In the genomic region with DNA sequence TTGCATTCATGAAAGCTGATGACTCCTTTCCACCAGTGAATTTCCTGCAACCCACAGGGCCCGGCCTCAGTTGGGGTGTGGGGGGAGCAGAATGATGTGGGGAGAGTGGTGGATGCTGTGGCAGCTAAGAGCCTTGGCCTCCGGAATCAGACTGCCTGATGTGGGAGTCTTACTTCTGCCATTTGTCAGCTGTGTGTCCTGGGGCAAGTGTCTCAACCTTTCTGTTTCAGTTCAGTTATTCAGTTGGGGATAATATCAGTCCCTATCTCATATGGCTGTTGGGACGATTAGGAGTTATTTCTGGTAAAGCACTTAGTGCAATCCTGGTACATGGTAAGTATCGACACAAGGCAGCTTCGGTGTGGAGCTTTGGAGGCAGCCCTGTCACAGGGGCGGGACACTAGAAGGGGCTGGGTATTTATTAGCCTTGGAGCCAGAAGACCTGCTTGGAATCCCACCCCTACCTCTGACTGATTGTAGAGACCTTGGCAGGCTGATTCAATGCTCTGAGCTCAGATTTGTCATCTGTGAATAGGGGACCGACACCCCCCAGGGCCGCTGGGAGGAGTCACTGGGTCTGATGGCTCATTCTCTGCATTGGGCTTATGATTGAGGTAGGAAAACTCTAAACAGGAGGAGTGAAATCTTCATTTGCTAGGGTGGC, we compare ENCODE assay signal across 12 cellular contexts. TPM values are rescaled to one million over a fixed set of nuclear protein-coding genes. Genes with fewer than 3 reads are reported as not detected.
DNase-seq lines count a peak whose midpoint lies in the region; ATAC-seq, FAIRE-seq and TF ChIP-seq lines count a peak whose summit lies in the region.
"Had no signal": no experiment of that assay in that cellular context is flagged by ENCODE, and none has a peak within 500 bp of the region (broad histone marks: within the 10 kb centered on the region; RNA-seq: fewer than 3 reads in every experiment).

No MANE protein-coding gene starts in this region.

- H3F3A ChIP-seq in PC-3 (ENCODE audit: low read length, unreplicated experiment): no peaks in the 10 kb centered on the region

- peak overlapping the region; percentile 19; the same call in 1 of the 2 replicates for H2BK15ac ChIP-seq in H1 (ENCODE audit: low read length)

- no peak overlapping the region for H3K56ac ChIP-seq in H1 (replicated peaks; ENCODE audit: insufficient read length, low read depth, low read length)

- DNase-seq in PC-3: peak; percentile 48
- DNase-seq in H1 (ENCODE audit: low read depth in 1 of 2, low spot score in 2 of 2): no peak
- no peak for DNase-seq in uterus
- no peak for DNase-seq in NOMO-1 (lab: John Stamatoyannopoulos, UW; ENCODE audit: unreplicated experiment in 2 of 2)
- DNase-seq in activated naive CD4-positive, alpha-beta T cell (lab: John Stamatoyannopoulos, UW): no peak
- DNase-seq: activated CD8-positive, alpha-beta T cell treated with anti-CD3 and anti-CD28 coated beads for 36 hours; CD8-positive, alpha-beta memory T cell; erythroblast; H7; stimulated activated CD4-positive, alpha-beta T cell treated with anti-CD3 and anti-CD28 coated beads, Interleukin-4, amount 100 ng/mL, for 1 hour had no signal

- H2BK20ac ChIP-seq in H1 (ENCODE audit: low read length): peak overlapping the region; percentile 48; the same call in 1 of the 2 replicates

- no peaks in the 10 kb centered on the region for H4K20me1 ChIP-seq in PC-3 (ENCODE audit: low read length)
- peaks cover 2 to 18% of the 10 kb centered on the region in 2 experiments for H4K20me1 ChIP-seq in H1 (replicated peaks in 1 of 2; ENCODE audit: control insufficient read depth in 1 of 2, insufficient read depth in 2 of 2, low read length in 2 of 2)

- no peak for TF ChIP-seq RAD21 in H1 (IDR thresholded peaks at IDR 0.05 in 1 of 2, conservative IDR thresholded peaks at IDR 0.05 in 1 of 2; ENCODE audit: low read depth in 2 of 2, low read length in 2 of 2)

- H4K8ac ChIP-seq in H1 (ENCODE audit: extremely low read depth, insufficient read depth, low read length): peak overlapping the region; percentile 63; the same call in 1 of the 2 replicates

- no TSS peak for BruUV-seq in PC-3 (replicated peaks; lab: Mats Ljungman, UMichigan)

- H2AK5ac ChIP-seq in H1 (ENCODE audit: low read depth, low read length): 0 out of 2 replicates have a peak overlapping the region, but pooled peaks have one; percentile 98

- no peak overlapping the region for H3K18ac ChIP-seq in H1 (ENCODE audit: extremely low read depth, low read length)

- POLR2A ChIA-PET in PC-3 (lab: Charles Lee; ENCODE audit: unreplicated experiment) (no interaction called here), H1 (lab: Charles Lee; ENCODE audit: partially characterized antibody) (interaction anchor here (0.6 to 4.5 kb wide), 9 partner anchors 9 to 57 kb away, joined by 3 to 24 read pairs (median 4); partner anchors contain the start of gene ARHGEF10L)

- H3K4me2 ChIP-seq in PC-3 (ENCODE audit: low read length): peak overlapping the region; percentile 57
- peak overlapping the region; percentile 30 to 36; a peak in 3 of 4 replicates for H3K4me2 ChIP-seq in H1 (ENCODE audit: insufficient read depth in 1 of 2, low read depth in 2 of 2, low read length in 2 of 2)

- intact Hi-C loops in PC-3 (cut with micrococcal nuclease): no loop called here
- intact Hi-C loops in uterus (cut with DNase I; ENCODE audit: low total_unique reads): no loop called here

- no peak overlapping the region for H3K14ac ChIP-seq in H1 (ENCODE audit: insufficient read length)

- TF ChIP-seq POLR2A in H1 (IDR thresholded peaks at IDR 0.05; ENCODE audit: control extremely low read depth in 1 of 2, low read depth in 2 of 2, low read length in 2 of 2) (no peak), uterus (IDR thresholded peaks at IDR 0.05) (no peak)

- H3K27me3 ChIP-seq in PC-3 (ENCODE audit: low read length): no peaks in the 10 kb centered on the region
- H3K27me3 ChIP-seq in H1 (replicated peaks in 1 of 4; ENCODE audit: control insufficient read depth in 3 of 4, extremely low read depth in 1 of 4, insufficient read depth in 3 of 4, low read length in 3 of 4): no peaks in the 10 kb centered on the region
- H3K27me3 ChIP-seq in mucosa of stomach (ENCODE audit: control insufficient read depth, insufficient read depth, low read length): no peaks in the 10 kb centered on the region
- H3K27me3 ChIP-seq in uterus: no peaks in the 10 kb centered on the region

- H3K23me2 ChIP-seq in H1 (ENCODE audit: low read depth, low read length): peaks cover 5% of the 10 kb centered on the region; the same call in 1 of the 2 replicates

- 0 out of 2 replicates have a peak overlapping the region, but pooled peaks have one; percentile 84 for H2BK5ac ChIP-seq in H1 (ENCODE audit: low read depth, low read length)

- peaks cover 63% of the 10 kb centered on the region for H3K79me2 ChIP-seq in PC-3 (ENCODE audit: low read length)
- H3K79me2 ChIP-seq in H1 (ENCODE audit: control insufficient read depth in 1 of 2, insufficient read depth in 2 of 2, low read length in 2 of 2): peaks cover 0 to 93% of the 10 kb centered on the region in 2 experiments

- CTCF ChIA-PET in PC-3 (lab: Charles Lee) (no interaction called here), H1 (lab: Charles Lee; ENCODE audit: partially characterized antibody) (interaction anchor here (0.8 to 86.2 kb wide), 9 partner anchors 9 to 81 kb away, joined by 3 to 1640 read pairs (median 7); no protein-coding TSS in a partner anchor)

- no peak overlapping the region for H3K23ac ChIP-seq in H1 (ENCODE audit: insufficient read length)

- FAIRE-seq in H1 (lab: Jason Lieb, UNC): no peak

- no peak overlapping the region for H2BK120ac ChIP-seq in H1 (replicated peaks; ENCODE audit: low read depth, low read length)

- H3K4me1 ChIP-seq in PC-3 (ENCODE audit: insufficient read depth, low read length) (peaks cover 53% of the 10 kb centered on the region), H1 (replicated peaks in 1 of 4; ENCODE audit: control insufficient read depth in 3 of 4, insufficient read depth in 4 of 4, low read length in 3 of 4) (peaks cover 8 to 53% (median 24%) of the 10 kb centered on the region in 4 experiments), mucosa of stomach (ENCODE audit: control insufficient read depth, insufficient read depth, low read length) (peaks cover 47% of the 10 kb centered on the region), uterus (no peaks in the 10 kb centered on the region)

- no peaks in the 10 kb centered on the region for H3K9me3 ChIP-seq in PC-3 (ENCODE audit: low read length)
- H3K9me3 ChIP-seq in H1 (ENCODE audit: insufficient read depth in 2 of 2, low read depth in 1 of 2, low read length in 1 of 2): no peaks in the 10 kb centered on the region
- no peaks in the 10 kb centered on the region for H3K9me3 ChIP-seq in mucosa of stomach (ENCODE audit: control insufficient read depth, low read length)
- no peaks in the 10 kb centered on the region for H3K9me3 ChIP-seq in uterus

- no peak overlapping the region for H3K4me3 ChIP-seq in PC-3 (ENCODE audit: low read length)
- no peak overlapping the region for H3K4me3 ChIP-seq in H1 (ENCODE audit: extremely low read depth in 1 of 4, insufficient read depth in 2 of 4, low read depth in 3 of 4, low read length in 4 of 4)
- no peak overlapping the region for H3K4me3 ChIP-seq in mucosa of stomach (ENCODE audit: low read length)
- no peak overlapping the region for H3K4me3 ChIP-seq in uterus

- WGBS in H1 (ENCODE audit: extremely low coverage in 1 of 2, insufficient coverage in 1 of 2, insufficient read length in 1 of 2, insufficient replicate concordance in 2 of 2, low coverage in 1 of 2, low lambda C conversion rate in 2 of 2, missing lambda C conversion rate in 1 of 2), 2 experiments: 83% methylated on average over 8 of the region's 8 CpGs; no CpG with 5 or more reads in 1 of the 2 experiments

- ATAC-seq in PC-3: no peak
- ATAC-seq in GM21447 (IDR thresholded peaks at IDR 0.05; ENCODE audit: unreplicated experiment): no peak
- ATAC-seq: activated CD8-positive, alpha-beta T cell treated with anti-CD3 and anti-CD28 coated beads for 36 hours had no signal

- peaks cover 43% of the 10 kb centered on the region for H3K79me1 ChIP-seq in H1 (ENCODE audit: low read depth, low read length)

- H2BK12ac ChIP-seq in H1 (ENCODE audit: low read depth, low read length): no peak overlapping the region

- H2AFZ ChIP-seq in PC-3 (ENCODE audit: low read length) (no peak overlapping the region), H1 (ENCODE audit: low read length) (no peak overlapping the region)

- H4K5ac ChIP-seq in H1 (ENCODE audit: insufficient read length, low read depth, low read length): no peak overlapping the region

- H3K9ac ChIP-seq in PC-3 (ENCODE audit: low read length) (peak overlapping the region; percentile 65), H1 (replicated peaks in 1 of 4; ENCODE audit: extremely low read depth in 1 of 4, low read depth in 3 of 4, low read length in 3 of 4) (no peak overlapping the region), mucosa of stomach (ENCODE audit: low read length) (peak overlapping the region; percentile 41)

- H3K9me2 ChIP-seq in PC-3 (replicated peaks; ENCODE audit: low read length): no peaks in the 10 kb centered on the region

- H3K4ac ChIP-seq in H1 (replicated peaks; ENCODE audit: insufficient read length, low read depth, low read length): no peak overlapping the region

- no peak overlapping the region for H4K91ac ChIP-seq in H1 (replicated peaks; ENCODE audit: insufficient read length, low read length)

- H3K27ac ChIP-seq in PC-3 (ENCODE audit: low read length): peak overlapping the region; percentile 89
- no peak overlapping the region for H3K27ac ChIP-seq in H1 (ENCODE audit: low read depth, low read length)
- peak overlapping the region; percentile 76 to 77 for H3K27ac ChIP-seq in uterus

- TF ChIP-seq EP300 in H1 (IDR thresholded peaks at IDR 0.05; ENCODE audit: borderline replicate concordance in 1 of 2, low read depth in 2 of 2, low read length in 2 of 2): no peak

- TF ChIP-seq CTCF in PC-3 (conservative IDR thresholded peaks at IDR 0.05; ENCODE audit: low read depth, low read length): no peak
- TF ChIP-seq CTCF in H1 (IDR thresholded peaks at IDR 0.05; ENCODE audit: control extremely low read depth in 1 of 3, insufficient read depth in 1 of 3, low read depth in 1 of 3, low read length in 3 of 3): no peak
- TF ChIP-seq CTCF in uterus (IDR thresholded peaks at IDR 0.05): no peak

- H3K36me3 ChIP-seq in PC-3 (ENCODE audit: low read depth, low read length): no peaks in the 10 kb centered on the region
- H3K36me3 ChIP-seq in H1 (ENCODE audit: control insufficient read depth in 2 of 4, insufficient read depth in 4 of 4, low read length in 3 of 4): no peaks in the 10 kb centered on the region
- no peaks in the 10 kb centered on the region for H3K36me3 ChIP-seq in mucosa of stomach (ENCODE audit: control insufficient read depth, insufficient read depth, low read length)
- H3K36me3 ChIP-seq in uterus: no peaks in the 10 kb centered on the region

RNA-seq across cellular contexts. Expression of gene ARHGEF10L, which starts 19.6 kb away (rescaled TPM):
- total RNA-seq in PC-3 (2014; rRNA removed) (11.2 and 11.3 TPM in 2 replicates), uterus (10 to 100 TPM in 3 of 4 donors, 1 to 10 TPM in 1; 5.6 to 61.9 (median 19.1) TPM)
- total RNA-seq in H1 (2021; fragmentation: NEBNext Ultra II Directional; extraction: Animal tissue kit (Norgen Biotek cat#: 25700)): 38.0 and 39.6 TPM in 2 replicates
- 33.6 and 55.3 TPM in 2 replicates for polyA plus RNA-seq in H1 (2011; rRNA removed)
- polyA plus RNA-seq in H1 (2011; cell fraction: cytosol; rRNA removed): 43.2 TPM
- polyA plus RNA-seq in H1 (2011; cell fraction: nucleus; rRNA removed): 171 TPM
- 23.6 to 37.7 TPM (median 33.8 TPM) in 4 replicates for polyA plus RNA-seq in H1 (2012, experiment 1 of 2)
- 27.2 TPM for polyA plus RNA-seq in H1 (2012, experiment 2 of 2)
- 17.0 TPM for polyA plus RNA-seq in H1 (2013, experiment 1 of 2)
- polyA plus RNA-seq in H1 (2013, experiment 2 of 2): 16.9 TPM
- 46.7 and 47.4 TPM in 2 replicates for polyA minus RNA-seq in H1 (2011; rRNA and poly(A)+ RNA removed)
- polyA minus RNA-seq in H1 (2011; cell fraction: cytosol; rRNA and poly(A)+ RNA removed): 33.8 TPM
- polyA minus RNA-seq in H1 (2011; cell fraction: nucleus; rRNA and poly(A)+ RNA removed): 74.8 TPM
- total RNA-seq: activated CD8-positive, alpha-beta T cell treated with anti-CD3 and anti-CD28 coated beads for 36 hours had no signal
- polyA plus RNA-seq: CD8-positive, alpha-beta memory T cell had no signal

Comparison
In these comparisons a context has a peak if more than half of its experiments do, and no peak if none do; other contexts are left out.
1. H3K9ac ChIP-seq: peak in PC-3 (single experiment) and mucosa of stomach (single experiment); none in H1 (0 of 4).